11 cellular contexts compared by ENCODE assay signal in genomic region chr15:64633332-64633731, GRCh38.
DNase-seq lines count a peak whose midpoint lies in the region; ATAC-seq and TF ChIP-seq lines count a peak whose summit lies in the region.
"Had no signal": no experiment of that assay in that cellular context is flagged by ENCODE, and none has a peak within 500 bp of the region (broad histone marks: within the 10 kb centered on the region; RNA-seq: fewer than 3 reads in every experiment).

No MANE protein-coding gene starts in this region.

- no peak for ATAC-seq in activated CD8-positive, alpha-beta memory T cell treated with anti-CD3 and anti-CD28 coated beads, Interleukin-2, amount 10 ng/mL, durations not matched to agents 7 days and 5 days
- ATAC-seq in effector memory CD8-positive, alpha-beta T cell (replicated peaks), result no peak
- ATAC-seq: left ventricle myocardium superior had no signal

- no peak overlapping the region for H3K9ac ChIP-seq in OCI-LY1 (ENCODE audit: low read length)
- H3K9ac ChIP-seq in smooth muscle cell (ENCODE audit: low read depth), result peak overlapping the region; percentile 26

- CTCF ChIA-PET in activated CD8-positive, alpha-beta memory T cell treated with anti-CD3 and anti-CD28 coated beads, Interleukin-2, amount 10 ng/mL, durations not matched to agents 7 days and 5 days (lab: Charles Lee), result interaction anchor here (1.1 to 4.2 kb wide), 4 partner anchors 11 to 62 kb away, joined by 3 to 30 read pairs (median 16); no protein-coding TSS in a partner anchor

- WGBS in smooth muscle cell (ENCODE audit: low lambda C conversion rate), result 87% methylated on average over 5 of the region's 5 CpGs

- no peaks in the 10 kb centered on the region for H3K79me2 ChIP-seq in OCI-LY1 (ENCODE audit: insufficient read depth, low read length)
- peaks cover 30% of the 10 kb centered on the region for H3K79me2 ChIP-seq in smooth muscle cell (ENCODE audit: low read depth)

- H4K20me1 ChIP-seq in OCI-LY1 (ENCODE audit: insufficient read depth, low read length) (no peaks in the 10 kb centered on the region), smooth muscle cell (ENCODE audit: low read depth) (peaks cover 72% of the 10 kb centered on the region)

- TF ChIP-seq CTCF in OCI-LY1 (IDR thresholded peaks at IDR 0.05; ENCODE audit: low read length) (no peak), smooth muscle cell (IDR thresholded peaks at IDR 0.05; ENCODE audit: borderline replicate concordance, insufficient read depth, poor library complexity, severe bottlenecking) (no peak), type B pancreatic cell (conservative IDR thresholded peaks at IDR 0.05) (no peak)

- no peaks in the 10 kb centered on the region for H3K27me3 Mint-ChIP-seq in activated CD8-positive, alpha-beta memory T cell treated with anti-CD3 and anti-CD28 coated beads, Interleukin-2, amount 10 ng/mL, durations not matched to agents 7 days and 5 days
- no peaks in the 10 kb centered on the region for H3K27me3 Mint-ChIP-seq in effector memory CD8-positive, alpha-beta T cell
- H3K27me3 Mint-ChIP-seq in type B pancreatic cell, result no peaks in the 10 kb centered on the region

- H3K9me3 ChIP-seq in OCI-LY1 (ENCODE audit: low read length) (peaks cover 7% of the 10 kb centered on the region; the same call in 1 of the 2 replicates), smooth muscle cell (replicated peaks; ENCODE audit: low read depth) (no peaks in the 10 kb centered on the region)

- H3K27ac Mint-ChIP-seq in activated CD8-positive, alpha-beta memory T cell treated with anti-CD3 and anti-CD28 coated beads, Interleukin-2, amount 10 ng/mL, durations not matched to agents 7 days and 5 days, result peak overlapping the region; percentile 75
- H3K27ac Mint-ChIP-seq in effector memory CD8-positive, alpha-beta T cell, result peak overlapping the region; percentile 93 to 96
- no peak overlapping the region for H3K27ac Mint-ChIP-seq in type B pancreatic cell

- H3K36me3 Mint-ChIP-seq in activated CD8-positive, alpha-beta memory T cell treated with anti-CD3 and anti-CD28 coated beads, Interleukin-2, amount 10 ng/mL, durations not matched to agents 7 days and 5 days, result peaks cover 42% of the 10 kb centered on the region
- peaks cover 9% of the 10 kb centered on the region for H3K36me3 Mint-ChIP-seq in effector memory CD8-positive, alpha-beta T cell (ENCODE audit: insufficient read depth)
- H3K36me3 Mint-ChIP-seq in type B pancreatic cell, result peaks cover 17% of the 10 kb centered on the region

- H3K27ac ChIP-seq in OCI-LY1 (ENCODE audit: low read depth, low read length, poor library complexity, severe bottlenecking) (peak overlapping the region; percentile 51), smooth muscle cell (ENCODE audit: low read depth) (peak overlapping the region; percentile 93)

- peaks cover 32% of the 10 kb centered on the region for H3K36me3 ChIP-seq in OCI-LY1 (ENCODE audit: insufficient read depth, low read length)
- H3K36me3 ChIP-seq in smooth muscle cell (ENCODE audit: low read depth), result peaks cover 3% of the 10 kb centered on the region

- no peaks in the 10 kb centered on the region for H3K9me2 ChIP-seq in OCI-LY1 (ENCODE audit: low read depth, low read length)

- H3K27me3 ChIP-seq in OCI-LY1 (ENCODE audit: insufficient read depth, low read length) (no peaks in the 10 kb centered on the region), smooth muscle cell (ENCODE audit: low read depth) (no peaks in the 10 kb centered on the region)

- peaks cover 38% of the 10 kb centered on the region for H3K4me1 ChIP-seq in OCI-LY1 (ENCODE audit: insufficient read depth, low read length, severe bottlenecking)
- peaks cover 33% of the 10 kb centered on the region for H3K4me1 ChIP-seq in smooth muscle cell (ENCODE audit: low read depth)

- H3K4me3 ChIP-seq in OCI-LY1 (ENCODE audit: low read depth, low read length, poor library complexity, severe bottlenecking), result no peak overlapping the region
- no peak overlapping the region for H3K4me3 ChIP-seq in smooth muscle cell

- no peak overlapping the region for H2AFZ ChIP-seq in OCI-LY1 (ENCODE audit: low read length)
- H2AFZ ChIP-seq in smooth muscle cell (ENCODE audit: low read depth), result no peak overlapping the region

- no peak overlapping the region for H3K4me2 ChIP-seq in OCI-LY1 (ENCODE audit: low read length)
- peak overlapping the region; percentile 41 for H3K4me2 ChIP-seq in smooth muscle cell

- H3K9me3 Mint-ChIP-seq in activated CD8-positive, alpha-beta memory T cell treated with anti-CD3 and anti-CD28 coated beads, Interleukin-2, amount 10 ng/mL, durations not matched to agents 7 days and 5 days (ENCODE audit: low read depth), result peaks cover 5% of the 10 kb centered on the region
- no peaks in the 10 kb centered on the region for H3K9me3 Mint-ChIP-seq in effector memory CD8-positive, alpha-beta T cell
- no peaks in the 10 kb centered on the region for H3K9me3 Mint-ChIP-seq in type B pancreatic cell

- DNase-seq in activated CD8-positive, alpha-beta memory T cell treated with anti-CD3 and anti-CD28 coated beads, Interleukin-2, amount 10 ng/mL, durations not matched to agents 7 days and 5 days, result no peak
- no peak for DNase-seq in activated CD8-positive, alpha-beta memory T cell treated with anti-CD3 and anti-CD28 coated beads for 24 hours
- no peak for DNase-seq in effector memory CD8-positive, alpha-beta T cell
- DNase-seq in smooth muscle cell (lab: John Stamatoyannopoulos, UW; ENCODE audit: unreplicated experiment) (no peak), type B pancreatic cell (ENCODE audit: extremely low spot score, unreplicated experiment) (no peak), SK-N-DZ (ENCODE audit: low spot score) (no peak)
- DNase-seq in activated effector memory CD4-positive, alpha-beta T cell treated with Interleukin-2 at 50 U/mL for 16 hours, result no peak
- DNase-seq: left ventricle myocardium superior; NCI-H1436 treated with DMSO at 0.1 percent for 48 hours; stimulated activated CD4-positive, alpha-beta T cell treated with anti-CD3 and anti-CD28 coated beads, Interleukin-4, amount 100 ng/mL, for 1 hour had no signal

- H3K4me1 Mint-ChIP-seq in activated CD8-positive, alpha-beta memory T cell treated with anti-CD3 and anti-CD28 coated beads, Interleukin-2, amount 10 ng/mL, durations not matched to agents 7 days and 5 days, result peaks cover 66% of the 10 kb centered on the region
- H3K4me1 Mint-ChIP-seq in effector memory CD8-positive, alpha-beta T cell (ENCODE audit: low read depth in 2 of 2), result peaks cover 48 to 59% of the 10 kb centered on the region in 2 donors
- peaks cover 33% of the 10 kb centered on the region for H3K4me1 Mint-ChIP-seq in type B pancreatic cell (ENCODE audit: unreplicated experiment)

- H3F3A ChIP-seq in OCI-LY1 (ENCODE audit: insufficient read depth, low read length) (no peaks in the 10 kb centered on the region), smooth muscle cell (ENCODE audit: low read depth) (peaks cover 4% of the 10 kb centered on the region)

- H3K4me3 Mint-ChIP-seq in activated CD8-positive, alpha-beta memory T cell treated with anti-CD3 and anti-CD28 coated beads, Interleukin-2, amount 10 ng/mL, durations not matched to agents 7 days and 5 days, result no peak overlapping the region
- peak overlapping the region; percentile 22 to 25 for H3K4me3 Mint-ChIP-seq in effector memory CD8-positive, alpha-beta T cell
- no peak overlapping the region for H3K4me3 Mint-ChIP-seq in type B pancreatic cell

Comparison
In these comparisons a context has a peak if more than half of its experiments do, and no peak if none do; other contexts are left out.
1. H3K4me3 Mint-ChIP-seq: peak in effector memory CD8-positive, alpha-beta T cell (2 of 2); none in activated CD8-positive, alpha-beta memory T cell treated with anti-CD3 and anti-CD28 coated beads, Interleukin-2, amount 10 ng/mL, durations not matched to agents 7 days and 5 days (single experiment) and type B pancreatic cell (single experiment).